Comparison of ENCODE assay signal across 27 cellular contexts in genomic region chrX:31449064-31449463, GRCh38.
"Had no signal": no experiment of that assay in that cellular context is flagged by ENCODE, and none has a peak within 500 bp of the region (broad histone marks: within the 10 kb centered on the region; RNA-seq: fewer than 3 reads in every experiment).

No MANE protein-coding gene starts in this region.

- H3K36me3 ChIP-seq: breast epithelium had no signal

- ATAC-seq: activated CD8-positive, alpha-beta memory T cell treated with anti-CD3 and anti-CD28 coated beads, Interleukin-2, amount 10 ng/mL, durations not matched to agents 7 days and 5 days; Panc1; Right ventricle myocardium inferior; T-cell had no signal

- DNase-seq: activated B cell treated with CpG ODN at 0.5 μM for 24 hours; activated CD4-positive, alpha-beta T cell treated with anti-CD3 and anti-CD28 coated beads for 1 hour; activated CD4-positive, alpha-beta T cell treated with anti-CD3 and anti-CD28 coated beads, Interleukin-2, amount 10 ng/mL, durations not matched to agents 24 days and 14 days; activated CD4-positive, alpha-beta T cell treated with anti-CD3 and anti-CD28 coated beads, Interleukin-2, amount 50 U/mL, for 48 hours; activated CD8-positive, alpha-beta memory T cell treated with anti-CD3 and anti-CD28 coated beads, Interleukin-2, amount 10 ng/mL, durations not matched to agents 7 days and 5 days; activated effector memory CD4-positive, alpha-beta T cell treated with Interleukin-2 at 50 U/mL for 16 hours; activated naive CD4-positive, alpha-beta T cell; activated T-cell treated with anti-CD3 and anti-CD28 coated beads, Interleukin-2, amount 50 U/mL, for 24 hours; aorta; caudate nucleus; Kasumi-1; KBM-7; NCI-H1436 treated with DMSO at 0.1 percent for 48 hours; NCI-H187; NCI-H2227 treated with DMSO at 0.1 percent for 48 hours; NCI-H524; NCI-H774; NK-92 treated with Interleukin-12 subunit alpha and Interleukin-12 subunit beta, amount 100 ng/mL, for 24 hours; OCI-M1; RPMI8226; T-cell; T-helper 2 cell; T1000 had no signal

- H3K9me3 ChIP-seq: breast epithelium had no signal

- H3K4me3 ChIP-seq: breast epithelium, SK-N-MC had no signal

- H3K27ac ChIP-seq: breast epithelium, SK-N-MC had no signal

- H3K4me1 ChIP-seq: breast epithelium had no signal
